Comparison of ENCODE assay signal across 1 cellular context in genomic region chr17:7176870-7177209, GRCh38.
TF ChIP-seq lines count a peak whose summit lies in the region.

No MANE protein-coding gene starts in this region.

TF ChIP-seq in IMR-90, 13 proteins besides CTCF, POLR2A, EP300 and RAD21:
- TF ChIP-seq RFX5 (IDR thresholded peaks at IDR 0.05; ENCODE audit: low read depth, low read length) (no peak), USF2 (IDR thresholded peaks at IDR 0.05; ENCODE audit: low read depth, low read length) (no peak), RCOR1 (IDR thresholded peaks at IDR 0.05; ENCODE audit: insufficient replicate concordance, low read length) (no peak), CHD1 (IDR thresholded peaks at IDR 0.05; ENCODE audit: low read depth, low read length) (no peak), ELK1 (IDR thresholded peaks at IDR 0.05; ENCODE audit: borderline replicate concordance, low read depth, low read length) (no peak), FOS (IDR thresholded peaks at IDR 0.05; ENCODE audit: low read depth, low read length) (no peak), MAZ (IDR thresholded peaks at IDR 0.05; ENCODE audit: borderline replicate concordance, low read depth, low read length) (no peak), BHLHE40 (IDR thresholded peaks at IDR 0.05; ENCODE audit: low read depth, low read length) (no peak), SMC3 (IDR thresholded peaks at IDR 0.05; ENCODE audit: low read depth, low read length) (no peak), CEBPB (IDR thresholded peaks at IDR 0.05; ENCODE audit: low read depth, low read length) (no peak), MAFK (IDR thresholded peaks at IDR 0.05; ENCODE audit: low read depth, low read length) (no peak), NFE2L2 (IDR thresholded peaks at IDR 0.05; ENCODE audit: low read depth, low read length) (no peak)
